ENCODE assay signal across 18 cellular contexts in genomic region chr7:27345964-27346363, GRCh38.
DNase-seq lines count a peak whose midpoint lies in the region; ATAC-seq, FAIRE-seq and TF ChIP-seq lines count a peak whose summit lies in the region.
"Had no signal": no experiment of that assay in that cellular context is flagged by ENCODE, and none has a peak within 500 bp of the region (broad histone marks: within the 10 kb centered on the region; RNA-seq: fewer than 3 reads in every experiment).

No MANE protein-coding gene starts in this region.

- H3K9me3 Mint-ChIP-seq in activated naive CD8-positive, alpha-beta T cell treated with anti-CD3 and anti-CD28 coated beads, Interleukin-2, amount 50 U/mL, for 24 hours: no peaks in the 10 kb centered on the region
- H3K9me3 Mint-ChIP-seq: CD8-positive, alpha-beta T cell had no signal

- TF ChIP-seq POLR2A in spleen (IDR thresholded peaks at IDR 0.05) (no peak), suprapubic skin (IDR thresholded peaks at IDR 0.05) (no peak)

- peaks cover 0 to 12% (median 0%) of the 10 kb centered on the region in 4 donors for H3K27me3 ChIP-seq in pancreas
- H3K27me3 ChIP-seq in spleen (replicated peaks in 1 of 7): peaks cover 0 to 7% (median 0%) of the 10 kb centered on the region in 7 donors
- H3K27me3 ChIP-seq in suprapubic skin: peaks cover 16% of the 10 kb centered on the region
- H3K27me3 ChIP-seq: Peyer's patch had no signal

- H3K9me3 ChIP-seq in pancreas (no peaks in the 10 kb centered on the region), spleen (no peaks in the 10 kb centered on the region), suprapubic skin (no peaks in the 10 kb centered on the region)
- H3K9me3 ChIP-seq: Peyer's patch had no signal

- intact Hi-C loops in pancreas (cut with DNase I) (no loop called here), spleen (cut with DNase I; ENCODE audit: low total_unique reads) (no loop called here)

- ATAC-seq in pancreas (peak in 2 of 4 donors; percentile 18 to 35), HG02610 (IDR thresholded peaks at IDR 0.05; ENCODE audit: unreplicated experiment) (no peak)
- no peak for ATAC-seq in activated naive CD8-positive, alpha-beta T cell treated with anti-CD3 and anti-CD28 coated beads, Interleukin-2, amount 50 U/mL, for 24 hours
- ATAC-seq: CD8-positive, alpha-beta T cell; SK-N-SH treated with all-trans-retinoic acid at 6 μM for 48 hours had no signal

- H3K27ac ChIP-seq in VCaP (peak overlapping the region; percentile 98), pancreas (peak overlapping the region in 3 of 4 donors; percentile 48 to 73 (median 58)), spleen (no peak overlapping the region), suprapubic skin (no peak overlapping the region)
- H3K27ac ChIP-seq: Peyer's patch had no signal

- no peak for FAIRE-seq in pancreas (lab: Jason Lieb, UNC)

- H3K36me3 ChIP-seq in pancreas (no peaks in the 10 kb centered on the region), spleen (no peaks in the 10 kb centered on the region), suprapubic skin (no peaks in the 10 kb centered on the region)
- H3K36me3 ChIP-seq: Peyer's patch had no signal

- no peak for TF ChIP-seq EP300 in suprapubic skin (IDR thresholded peaks at IDR 0.05)

- H3K4me1 Mint-ChIP-seq in activated naive CD8-positive, alpha-beta T cell treated with anti-CD3 and anti-CD28 coated beads, Interleukin-2, amount 50 U/mL, for 24 hours: no peaks in the 10 kb centered on the region

- H3K27me3 Mint-ChIP-seq in activated naive CD8-positive, alpha-beta T cell treated with anti-CD3 and anti-CD28 coated beads, Interleukin-2, amount 50 U/mL, for 24 hours: peaks cover 17% of the 10 kb centered on the region

- WGBS in pancreas, 2 donors: 36 to 39% methylated on average over 8 of the region's 8 CpGs
- 90 to 95% (median 94%) methylated on average over 8 of the region's 8 CpGs for WGBS in spleen, 5 donors
- 77% methylated on average over 8 of the region's 8 CpGs for WGBS in suprapubic skin

- H3K4me3 ChIP-seq in pancreas (no peak overlapping the region), spleen (no peak overlapping the region), suprapubic skin (no peak overlapping the region)
- H3K4me3 ChIP-seq: Peyer's patch had no signal

- H3K4me1 ChIP-seq in pancreas: no peaks in the 10 kb centered on the region
- no peaks in the 10 kb centered on the region for H3K4me1 ChIP-seq in spleen
- peaks cover 4% of the 10 kb centered on the region for H3K4me1 ChIP-seq in suprapubic skin
- H3K4me1 ChIP-seq: Peyer's patch had no signal

- TF ChIP-seq CTCF in VCaP (conservative IDR thresholded peaks at IDR 0.05) (no peak), pancreas (IDR thresholded peaks at IDR 0.05) (no peak), spleen (IDR thresholded peaks at IDR 0.05 in 8 of 11, conservative IDR thresholded peaks at IDR 0.05 in 3 of 11) (no peak), suprapubic skin (IDR thresholded peaks at IDR 0.05) (no peak)

- H3K4me3 Mint-ChIP-seq in activated naive CD8-positive, alpha-beta T cell treated with anti-CD3 and anti-CD28 coated beads, Interleukin-2, amount 50 U/mL, for 24 hours: no peak overlapping the region
- H3K4me3 Mint-ChIP-seq: CD8-positive, alpha-beta T cell had no signal

- H3K27ac Mint-ChIP-seq in activated naive CD8-positive, alpha-beta T cell treated with anti-CD3 and anti-CD28 coated beads, Interleukin-2, amount 50 U/mL, for 24 hours: no peak overlapping the region
- H3K27ac Mint-ChIP-seq: CD8-positive, alpha-beta T cell had no signal

- H3K36me3 Mint-ChIP-seq in activated naive CD8-positive, alpha-beta T cell treated with anti-CD3 and anti-CD28 coated beads, Interleukin-2, amount 50 U/mL, for 24 hours (ENCODE audit: low read depth): no peaks in the 10 kb centered on the region
- H3K36me3 Mint-ChIP-seq: CD8-positive, alpha-beta T cell had no signal

- DNase-seq in LoVo (ENCODE audit: low spot score) (peak; percentile 41), pancreas (no peak), spleen (no peak), suprapubic skin (ENCODE audit: low spot score in 2 of 2) (no peak)
- DNase-seq in activated naive CD8-positive, alpha-beta T cell treated with anti-CD3 and anti-CD28 coated beads, Interleukin-2, amount 50 U/mL, for 24 hours: no peak
- DNase-seq: CD8-positive, alpha-beta T cell; H7; IMR-90; Kasumi-1; NCI-H1105; NCI-H1694 treated with DMSO at 0.1 percent for 48 hours; NCI-H2107; NCI-H345; Peyer's patch; Right ventricle myocardium superior had no signal

Comparison
In these comparisons a context has a peak if more than half of its experiments do, and no peak if none do; other contexts are left out.
1. H3K27ac ChIP-seq: peak in VCaP (single experiment) and pancreas (3 of 4); none in spleen (0 of 8) and suprapubic skin (single experiment).